Comparison of ENCODE assay signal across 25 cellular contexts in genomic region chr2:198097628-198098027, GRCh38.
DNase-seq lines count a peak whose midpoint lies in the region; ATAC-seq and TF ChIP-seq lines count a peak whose summit lies in the region.
"Had no signal": no experiment of that assay in that cellular context is flagged by ENCODE, and none has a peak within 500 bp of the region (broad histone marks: within the 10 kb centered on the region; RNA-seq: fewer than 3 reads in every experiment).

No MANE protein-coding gene starts in this region.

- no peak overlapping the region for H3K4me3 Mint-ChIP-seq in osteocyte (ENCODE audit: unreplicated experiment)
- H3K4me3 Mint-ChIP-seq: activated naive CD4-positive, alpha-beta T cell treated with anti-CD3 and anti-CD28 coated beads, Interleukin-2, amount 10 ng/mL, durations not matched to agents 7 days and 5 days; activated T-cell treated with anti-CD3 and anti-CD28 coated beads, Interleukin-2, amount 50 U/mL, for 72 hours; dendritic cell treated with granulocyte-macrophage colony-stimulating factor and Interleukin-4, amounts not matched to agents 40 ng/mL and 50 ng/mL, for 4 days; memory B cell; naive B cell had no signal

- peaks cover 17% of the 10 kb centered on the region for H3K27me3 Mint-ChIP-seq in osteocyte (ENCODE audit: unreplicated experiment)
- H3K27me3 Mint-ChIP-seq: activated naive CD4-positive, alpha-beta T cell treated with anti-CD3 and anti-CD28 coated beads, Interleukin-2, amount 10 ng/mL, durations not matched to agents 7 days and 5 days; dendritic cell treated with granulocyte-macrophage colony-stimulating factor and Interleukin-4, amounts not matched to agents 40 ng/mL and 50 ng/mL, for 4 days; memory B cell had no signal

- no peaks in the 10 kb centered on the region for H3K36me3 ChIP-seq in ovary
- H3K36me3 ChIP-seq: cardiac muscle cell, stomach, upper lobe of left lung had no signal

- TF ChIP-seq CTCF in GM12865 (IDR thresholded peaks at IDR 0.05; ENCODE audit: insufficient read depth, low read depth, low read length, missing control alignments) (no peak), ovary (IDR thresholded peaks at IDR 0.05) (no peak), osteocyte (IDR thresholded peaks at IDR 0.05) (no peak)

- H3K27ac ChIP-seq in ovary, result no peak overlapping the region
- H3K27ac ChIP-seq: cardiac muscle cell, stomach, upper lobe of left lung had no signal

- TF ChIP-seq POLR2A in ovary (IDR thresholded peaks at IDR 0.05), result no peak

- in situ Hi-C loops in KBM-7 (cut with MboI; ENCODE audit: low pct_unique_long_range_greater_than_20kb, low sequenced_read_pairs), result no loop called here

- H3K9me3 Mint-ChIP-seq in osteocyte (ENCODE audit: unreplicated experiment), result no peaks in the 10 kb centered on the region
- H3K9me3 Mint-ChIP-seq: activated naive CD4-positive, alpha-beta T cell treated with anti-CD3 and anti-CD28 coated beads, Interleukin-2, amount 10 ng/mL, durations not matched to agents 7 days and 5 days; activated T-cell treated with anti-CD3 and anti-CD28 coated beads, Interleukin-2, amount 50 U/mL, for 72 hours; dendritic cell treated with granulocyte-macrophage colony-stimulating factor and Interleukin-4, amounts not matched to agents 40 ng/mL and 50 ng/mL, for 4 days; memory B cell; naive B cell had no signal

- H3K27me3 ChIP-seq in ovary, result no peaks in the 10 kb centered on the region
- H3K27me3 ChIP-seq: cardiac muscle cell, stomach, upper lobe of left lung had no signal

- TF ChIP-seq EP300 in ovary (IDR thresholded peaks at IDR 0.05), result no peak

- 91 to 92% (median 92%) methylated on average over 3 of the region's 3 CpGs for WGBS in ovary, 3 donors

- peaks cover 2% of the 10 kb centered on the region for H3K4me1 ChIP-seq in ovary (ENCODE audit: insufficient read depth)
- H3K4me1 ChIP-seq: stomach, upper lobe of left lung had no signal

- intact Hi-C loops in posterior vena cava (cut with DNase I) (no loop called here), ovary (cut with DNase I) (no loop called here)

- ATAC-seq in GM19035 (IDR thresholded peaks at IDR 0.05; ENCODE audit: unreplicated experiment), result peak; percentile 54
- ATAC-seq in HG02885 (IDR thresholded peaks at IDR 0.05; ENCODE audit: poor library complexity, unreplicated experiment), result peak; percentile 74
- ATAC-seq: activated T-cell treated with anti-CD3 and anti-CD28 coated beads, Interleukin-2, amount 50 U/mL, for 72 hours; PC-3; right cardiac atrium had no signal

- no peak overlapping the region for H3K4me3 ChIP-seq in GM12865 (ENCODE audit: low read depth, low read length)
- no peak overlapping the region for H3K4me3 ChIP-seq in ovary
- H3K4me3 ChIP-seq: cardiac muscle cell, stomach, upper lobe of left lung had no signal

- peak; percentile 40 for DNase-seq in GM12865 (ENCODE audit: low read depth)
- DNase-seq in kidney tubule cell (ENCODE audit: low spot score), result peak; percentile 34
- no peak for DNase-seq in posterior vena cava (ENCODE audit: low spot score)
- no peak for DNase-seq in KBM-7
- DNase-seq in ovary, result no peak
- no peak for DNase-seq in osteocyte (ENCODE audit: extremely low spot score, unreplicated experiment)
- DNase-seq: activated CD4-positive, alpha-beta T cell treated with anti-CD3 and anti-CD28 coated beads for 4 hours; activated naive CD4-positive, alpha-beta T cell treated with anti-CD3 and anti-CD28 coated beads, Interleukin-2, amount 10 ng/mL, durations not matched to agents 7 days and 5 days; activated T-cell treated with anti-CD3 and anti-CD28 coated beads, Interleukin-2, amount 50 U/mL, for 72 hours; DMS79 treated with DMSO at 0.1 percent for 48 hours; glutamatergic neuron; Karpas-422; naive B cell; NCI-H2029; PC-3; stimulated activated CD4-positive, alpha-beta T cell treated with anti-CD3 and anti-CD28 coated beads, Interleukin-12 subunit alpha, Interleukin-12 subunit beta, amount 100 ng/mL, for 4 hours; stomach; T-helper 1 cell; upper lobe of left lung had no signal

- H3K9me3 ChIP-seq in ovary, result no peaks in the 10 kb centered on the region
- H3K9me3 ChIP-seq: stomach, upper lobe of left lung had no signal

- no peak overlapping the region for H3K27ac Mint-ChIP-seq in osteocyte (ENCODE audit: unreplicated experiment)
- H3K27ac Mint-ChIP-seq: activated naive CD4-positive, alpha-beta T cell treated with anti-CD3 and anti-CD28 coated beads, Interleukin-2, amount 10 ng/mL, durations not matched to agents 7 days and 5 days; activated T-cell treated with anti-CD3 and anti-CD28 coated beads, Interleukin-2, amount 50 U/mL, for 72 hours; dendritic cell treated with granulocyte-macrophage colony-stimulating factor and Interleukin-4, amounts not matched to agents 40 ng/mL and 50 ng/mL, for 4 days; memory B cell; naive B cell had no signal

- no peaks in the 10 kb centered on the region for H3K36me3 Mint-ChIP-seq in osteocyte (ENCODE audit: unreplicated experiment)
- H3K36me3 Mint-ChIP-seq: memory B cell, naive B cell had no signal

- H3K4me1 Mint-ChIP-seq in osteocyte (ENCODE audit: unreplicated experiment), result no peaks in the 10 kb centered on the region
- H3K4me1 Mint-ChIP-seq: activated naive CD4-positive, alpha-beta T cell treated with anti-CD3 and anti-CD28 coated beads, Interleukin-2, amount 10 ng/mL, durations not matched to agents 7 days and 5 days; memory B cell; naive B cell had no signal

Comparison
In these comparisons a context has a peak if more than half of its experiments do, and no peak if none do; other contexts are left out.
1. DNase-seq: peak in GM12865 (single experiment) and kidney tubule cell (single experiment); none in posterior vena cava (single experiment), KBM-7 (single experiment), ovary (0 of 5) and osteocyte (single experiment).